In genomic region chr5:8341416-8341815, GRCh38 we compare ENCODE assay signal across 22 cellular contexts.
"Had no signal": no experiment of that assay in that cellular context is flagged by ENCODE, and none has a peak within 500 bp of the region (broad histone marks: within the 10 kb centered on the region; RNA-seq: fewer than 3 reads in every experiment).

No MANE protein-coding gene starts in this region.

- H2AFZ ChIP-seq: parathyroid adenoma had no signal

- H3K27ac ChIP-seq: coronary artery, esophagus squamous epithelium, foreskin keratinocyte, heart right ventricle, parathyroid adenoma, right lobe of liver, suprapubic skin, transverse colon, upper lobe of right lung, uterus had no signal

- H3K9ac ChIP-seq: parathyroid adenoma had no signal

- DNase-seq: dermis blood vessel endothelial cell; effector memory CD8-positive, alpha-beta T cell; erythroblast; esophagus squamous epithelium; glutamatergic neuron; heart right ventricle; immature natural killer cell; naive B cell; right lobe of liver; stimulated activated CD4-positive, alpha-beta T cell treated with anti-CD3 and anti-CD28 coated beads, Interleukin-15, amount 100 ng/mL, for 24 hours; stimulated activated CD4-positive, alpha-beta T cell treated with anti-CD3 and anti-CD28 coated beads, Interleukin-2, amount 100 ng/mL, for 48 hours; stimulated activated naive B cell treated with anti-CD40 and anti-IgM and Interleukin-4, amounts not matched to agents 10 μg/mL and 1 μg/mL and 100 μg/mL, for 72 hours; transverse colon; upper lobe of right lung; uterus had no signal

- H3K27me3 ChIP-seq: esophagus squamous epithelium, foreskin keratinocyte, heart right ventricle, right lobe of liver, suprapubic skin, transverse colon, upper lobe of right lung, uterus had no signal

- H3K9me3 ChIP-seq: esophagus squamous epithelium, mucosa of descending colon, right lobe of liver, suprapubic skin, transverse colon, upper lobe of right lung, uterus had no signal

- ATAC-seq: effector memory CD8-positive, alpha-beta T cell; foreskin keratinocyte; natural killer cell treated with Interleukin-12 subunit alpha and Interleukin-12 subunit beta and Interleukin-15 and Interleukin-18, amount 100 ng/mL, for 72 hours had no signal

- H3K36me3 ChIP-seq: esophagus squamous epithelium, heart right ventricle, right lobe of liver, suprapubic skin, transverse colon, upper lobe of right lung, uterus had no signal

- H3K4me1 ChIP-seq: esophagus squamous epithelium, foreskin keratinocyte, heart right ventricle, parathyroid adenoma, right lobe of liver, suprapubic skin, transverse colon, upper lobe of right lung, uterus had no signal

- H3K4me3 ChIP-seq: coronary artery, esophagus squamous epithelium, heart right ventricle, lung, mucosa of descending colon, right lobe of liver, suprapubic skin, transverse colon, upper lobe of right lung, uterus had no signal
